ENCODE assay signal across 19 cellular contexts in the genomic region with DNA sequence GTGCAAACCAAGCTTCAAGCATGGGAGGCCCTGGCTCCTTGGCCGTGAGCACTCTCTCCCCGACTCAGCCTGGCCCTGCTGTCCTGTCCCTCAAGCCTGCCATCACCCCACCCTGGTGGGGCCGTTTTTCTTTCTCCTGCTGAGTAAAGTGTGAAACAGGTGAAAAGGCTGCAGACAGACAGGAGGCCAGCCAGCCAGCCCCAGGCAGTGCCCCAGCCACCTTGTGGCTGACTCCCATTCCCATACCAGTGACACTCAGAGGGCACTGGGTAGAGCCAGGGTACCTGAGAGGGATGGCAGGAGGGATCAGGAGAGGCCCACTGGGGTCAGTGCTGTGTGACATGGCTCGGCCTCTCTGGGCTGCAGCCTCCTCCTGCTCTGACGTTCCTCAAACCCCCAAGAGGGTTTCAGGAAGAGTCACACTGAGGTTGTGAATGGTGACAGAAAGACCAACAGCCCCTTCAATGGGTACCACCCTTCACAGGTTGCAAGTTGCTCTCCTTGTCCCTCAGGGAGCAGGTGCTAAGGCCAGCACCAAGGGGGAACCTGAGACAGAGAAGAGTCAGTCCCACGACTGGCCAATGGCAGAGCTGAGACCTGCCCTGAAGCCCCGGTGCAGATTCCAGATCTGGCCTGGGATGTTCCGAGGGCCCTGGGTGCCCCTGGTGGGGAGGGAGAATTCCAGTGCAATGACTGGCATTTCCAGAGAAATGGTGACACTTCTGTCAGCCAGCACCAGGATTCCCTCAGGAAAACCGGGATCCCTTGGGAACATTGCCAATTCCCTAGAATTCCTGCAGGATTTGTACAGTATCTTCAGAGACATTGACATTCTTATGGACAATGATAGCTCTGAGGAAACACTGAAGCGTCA. TPM values are rescaled to one million over a fixed set of nuclear protein-coding genes. Genes with fewer than 3 reads are reported as not detected.
DNase-seq lines count a peak whose midpoint lies in the region; ATAC-seq, FAIRE-seq and TF ChIP-seq lines count a peak whose summit lies in the region.
"Had no signal": no experiment of that assay in that cellular context is flagged by ENCODE, and none has a peak within 500 bp of the region (broad histone marks: within the 10 kb centered on the region; RNA-seq: fewer than 3 reads in every experiment).

No MANE protein-coding gene starts in this region.

- peaks cover 9% of the 10 kb centered on the region for H3K27me3 Mint-ChIP-seq in activated T-cell treated with anti-CD3 and anti-CD28 coated beads, Interleukin-2, amount 50 U/mL, for 4 hours (ENCODE audit: low read depth)

- ATAC-seq in A549 (peak; percentile 45 to 57; a peak in 4 of 6 replicates), HCT116 (peak; percentile 27; the same call in 1 of the 2 replicates), HG02973 (IDR thresholded peaks at IDR 0.05; ENCODE audit: unreplicated experiment) (no peak), GM21619 (IDR thresholded peaks at IDR 0.05; ENCODE audit: unreplicated experiment) (no peak), omental fat pad (ENCODE audit: low FRiP score) (no peak)
- ATAC-seq in activated T-cell treated with anti-CD3 and anti-CD28 coated beads, Interleukin-2, amount 50 U/mL, for 4 hours: no peak

- BruUV-seq in HCT116 (replicated peaks; lab: Mats Ljungman, UMichigan): no TSS peak

- no peak overlapping the region for H3K9ac ChIP-seq in HCT116 (ENCODE audit: low read length)
- H3K9ac ChIP-seq: GM23248 had no signal

- TF ChIP-seq POLR2A in A549 (IDR thresholded peaks at IDR 0.05; ENCODE audit: low read length) (no peak), HCT116 (IDR thresholded peaks at IDR 0.05; ENCODE audit: borderline replicate concordance, extremely low read depth, insufficient read depth, insufficient read length) (no peak)

- H3K4me2 ChIP-seq in A549 (0 out of 3 replicates have a peak overlapping the region, but pooled peaks have one; percentile 3), HCT116 (ENCODE audit: low read length) (no peak overlapping the region)

- in situ Hi-C loops in SK-MEL-5 (cut with HindIII; ENCODE audit: low pct_unique_long_range_greater_than_20kb, low sequenced_read_pairs): no loop called here

- no peaks in the 10 kb centered on the region for H3K9me2 ChIP-seq in HCT116 (ENCODE audit: insufficient read depth)

- WGBS in A549 (ENCODE audit: missing lambda C conversion rate): 63% methylated on average over 10 of the region's 10 CpGs

- no peaks in the 10 kb centered on the region for H3K9me3 Mint-ChIP-seq in activated T-cell treated with anti-CD3 and anti-CD28 coated beads, Interleukin-2, amount 50 U/mL, for 4 hours

- H3K4me3 Mint-ChIP-seq in activated T-cell treated with anti-CD3 and anti-CD28 coated beads, Interleukin-2, amount 50 U/mL, for 4 hours: no peak overlapping the region

- intact Hi-C loops in HCT116 (cut with micrococcal nuclease): no loop called here

- H3K36me3 Mint-ChIP-seq in activated T-cell treated with anti-CD3 and anti-CD28 coated beads, Interleukin-2, amount 50 U/mL, for 4 hours (ENCODE audit: insufficient read depth): no peaks in the 10 kb centered on the region

- TF ChIP-seq RAD21 in A549 (conservative IDR thresholded peaks at IDR 0.05 in 1 of 2, IDR thresholded peaks at IDR 0.05 in 1 of 2) (no peak), HCT116 (IDR thresholded peaks at IDR 0.05; ENCODE audit: low read depth) (no peak)

- no peaks in the 10 kb centered on the region for H3K4me1 Mint-ChIP-seq in activated T-cell treated with anti-CD3 and anti-CD28 coated beads, Interleukin-2, amount 50 U/mL, for 4 hours (ENCODE audit: low read depth)

- CTCF ChIA-PET in A549 (lab: Yijun Ruan, JAX) (no interaction called here), HCT116 (lab: Charles Lee) (no interaction called here)

- FAIRE-seq in A549 (lab: Jason Lieb, UNC): no peak
- FAIRE-seq: G401.6, GM12892, GM19239 had no signal

- POLR2A ChIA-PET in A549 (lab: Yijun Ruan, JAX) (no interaction called here), HCT116 (lab: Charles Lee) (no interaction called here)

- peaks cover 5% of the 10 kb centered on the region; the same call in 1 of the 3 replicates for H3K9me3 ChIP-seq in A549
- no peaks in the 10 kb centered on the region for H3K9me3 ChIP-seq in HCT116 (ENCODE audit: control insufficient read depth in 1 of 2, insufficient read depth in 1 of 2, low read depth in 1 of 2, low read length in 2 of 2)

- DNase-seq in A549 (ENCODE audit: low read depth in 1 of 2, low spot score in 1 of 2) (peak in 1 of 2 experiments; percentile 7), HCT116 (ENCODE audit: low read depth, low spot score) (no peak), SK-MEL-5 (ENCODE audit: low read depth, low spot score) (peak; percentile 13), islet precursor cell (peak; percentile 74), omental fat pad (ENCODE audit: low spot score) (no peak)
- DNase-seq in activated T-cell treated with anti-CD3 and anti-CD28 coated beads, Interleukin-2, amount 50 U/mL, for 4 hours: no peak
- DNase-seq: DMS53, NCI-H1105, NCI-H187, NCI-H446, SHP77 had no signal

- H3K4me3 ChIP-seq in A549: no peak overlapping the region
- H3K4me3 ChIP-seq in HCT116 (replicated peaks in 1 of 2; ENCODE audit: low read depth in 1 of 2, low read length in 2 of 2): no peak overlapping the region
- H3K4me3 ChIP-seq: GM23248 had no signal

- RAD21 ChIA-PET in HCT116 (lab: Charles Lee; ENCODE audit: low non-redundant PET in 1 of 2, low total read pairs in 2 of 2, uncharacterized antibody in 2 of 2, unreplicated experiment in 2 of 2): no interaction called here

- H3K79me2 ChIP-seq in HCT116 (ENCODE audit: insufficient read depth, low read length): no peaks in the 10 kb centered on the region

- no peak for TF ChIP-seq EP300 in A549 (IDR thresholded peaks at IDR 0.05)

- H3K4me1 ChIP-seq in A549 (peaks cover 23% of the 10 kb centered on the region; the same call in 2 of the 3 replicates), HCT116 (ENCODE audit: control insufficient read depth in 1 of 2, insufficient read depth in 2 of 2, low read length in 2 of 2) (peaks cover 4 to 5% of the 10 kb centered on the region in 2 experiments; a peak in 1 of 4 replicates)

- H3K36me3 ChIP-seq in HCT116 (ENCODE audit: control insufficient read depth in 1 of 2, insufficient read depth in 2 of 2, low read length in 2 of 2): no peaks in the 10 kb centered on the region

- no peak overlapping the region for H2AFZ ChIP-seq in HCT116 (ENCODE audit: low read depth, low read length, poor library complexity, severe bottlenecking)
- H2AFZ ChIP-seq: GM23248 had no signal

- no peaks in the 10 kb centered on the region for H4K20me1 ChIP-seq in HCT116 (ENCODE audit: insufficient read depth)

- H3K27ac ChIP-seq in A549 (no peak overlapping the region), HCT116 (ENCODE audit: low read depth, low read length) (no peak overlapping the region)

- TF ChIP-seq CTCF in A549 (IDR thresholded peaks at IDR 0.05) (no peak), HCT116 (IDR thresholded peaks at IDR 0.05 in 2 of 3, conservative IDR thresholded peaks at IDR 0.05 in 1 of 3; ENCODE audit: borderline replicate concordance in 1 of 3, insufficient read depth in 1 of 3, low read depth in 2 of 3, low read length in 2 of 3) (no peak), omental fat pad (IDR thresholded peaks at IDR 0.05) (no peak)

- H3K27me3 ChIP-seq in HCT116 (ENCODE audit: insufficient read depth, low read length): 0 out of 2 replicates have a peak, but pooled peaks cover 5% of the 10 kb centered on the region

TF ChIP-seq in A549, 52 proteins besides CTCF, POLR2A, EP300 and RAD21:
- TF ChIP-seq CHD4 (IDR thresholded peaks at IDR 0.05; ENCODE audit: borderline replicate concordance) (no peak), NFE2L2 (conservative IDR thresholded peaks at IDR 0.05; ENCODE audit: low read length) (0 out of 2 replicates have a peak, but pooled peaks have one; percentile 29)

TF ChIP-seq in HCT116, 20 proteins besides CTCF, POLR2A, EP300 and RAD21 (continues in another document):
- no peak for TF ChIP-seq ZFX (IDR thresholded peaks at IDR 0.05)

RNA-seq across cellular contexts. Expression of a gene that starts 35.8 kb away (rescaled TPM):
- 0.16 TPM in 1 of 2 replicates, not detected in the other for polyA plus RNA-seq in A549 (2011; rRNA removed)
- polyA plus RNA-seq in A549 (2012; cell fraction: cytosol; rRNA removed): 0.07 and 0.08 TPM in 2 replicates
- polyA plus RNA-seq in A549 (2012; cell fraction: nucleus; rRNA removed): not detected in 2 replicates
- not detected in 3 replicates for polyA plus RNA-seq in A549 (2017; fragmentation: RNase III; extraction: RNeasy Plus Mini Kit Qiagen cat#74134 plus additional on column Dnase treatment)
- polyA minus RNA-seq in A549 (2011; rRNA and poly(A)+ RNA removed): 0.74 TPM in 1 of 2 replicates, not detected in the other
- total RNA-seq in HCT116 (2021; ENCODE audit: unreplicated experiment): not detected
- not detected in 2 replicates for polyA plus RNA-seq in HCT116 (2012)
- not detected in 2 replicates for total RNA-seq in SK-MEL-5 (2014; rRNA removed; shearing (Covaris generic))
- not detected in 2 replicates for polyA plus RNA-seq in SK-MEL-5 (2015; cell fraction: cytosol; rRNA removed)
- not detected in 2 replicates for polyA plus RNA-seq in SK-MEL-5 (2015; cell fraction: nucleus; rRNA removed)
- not detected for total RNA-seq in activated T-cell treated with anti-CD3 and anti-CD28 coated beads, Interleukin-2, amount 50 U/mL, for 4 hours
- not detected for total RNA-seq in omental fat pad
- total RNA-seq: A673, GM23248, MCF 10A had no signal
- polyA plus RNA-seq: GM23248 had no signal

RNA-seq across cellular contexts. Expression of a gene that starts 52.7 kb away (rescaled TPM):
- polyA plus RNA-seq in A549 (2011; rRNA removed): not detected in 2 replicates
- not detected in 2 replicates for polyA plus RNA-seq in A549 (2012; cell fraction: cytosol; rRNA removed)
- polyA plus RNA-seq in A549 (2012; cell fraction: nucleus; rRNA removed): not detected in 2 replicates
- polyA plus RNA-seq in A549 (2017; fragmentation: RNase III; extraction: RNeasy Plus Mini Kit Qiagen cat#74134 plus additional on column Dnase treatment): not detected in 3 replicates
- polyA minus RNA-seq in A549 (2011; rRNA and poly(A)+ RNA removed): not detected in 2 replicates
- not detected for total RNA-seq in HCT116 (2021; ENCODE audit: unreplicated experiment)
- not detected in 2 replicates for polyA plus RNA-seq in HCT116 (2012)
- not detected in 2 replicates for total RNA-seq in SK-MEL-5 (2014; rRNA removed; shearing (Covaris generic))
- not detected in 2 replicates for polyA plus RNA-seq in SK-MEL-5 (2015; cell fraction: cytosol; rRNA removed)
- polyA plus RNA-seq in SK-MEL-5 (2015; cell fraction: nucleus; rRNA removed): not detected in 2 replicates
- total RNA-seq in activated T-cell treated with anti-CD3 and anti-CD28 coated beads, Interleukin-2, amount 50 U/mL, for 4 hours: not detected
- not detected for total RNA-seq in omental fat pad
- total RNA-seq: A673, GM23248, MCF 10A had no signal
- polyA plus RNA-seq: GM23248 had no signal

Comparison
In these comparisons a context has a peak if more than half of its experiments do, and no peak if none do; other contexts are left out.
1. ATAC-seq: peak in A549 (2 of 2) and HCT116 (single experiment); none in HG02973 (single experiment), GM21619 (single experiment), activated T-cell treated with anti-CD3 and anti-CD28 coated beads, Interleukin-2, amount 50 U/mL, for 4 hours (0 of 2) and omental fat pad (single experiment).
2. DNase-seq: peak in SK-MEL-5 (single experiment) and islet precursor cell (single experiment); none in HCT116 (single experiment), activated T-cell treated with anti-CD3 and anti-CD28 coated beads, Interleukin-2, amount 50 U/mL, for 4 hours (single experiment) and omental fat pad (single experiment).